8 cellular contexts compared by ENCODE assay signal in the genomic region with DNA sequence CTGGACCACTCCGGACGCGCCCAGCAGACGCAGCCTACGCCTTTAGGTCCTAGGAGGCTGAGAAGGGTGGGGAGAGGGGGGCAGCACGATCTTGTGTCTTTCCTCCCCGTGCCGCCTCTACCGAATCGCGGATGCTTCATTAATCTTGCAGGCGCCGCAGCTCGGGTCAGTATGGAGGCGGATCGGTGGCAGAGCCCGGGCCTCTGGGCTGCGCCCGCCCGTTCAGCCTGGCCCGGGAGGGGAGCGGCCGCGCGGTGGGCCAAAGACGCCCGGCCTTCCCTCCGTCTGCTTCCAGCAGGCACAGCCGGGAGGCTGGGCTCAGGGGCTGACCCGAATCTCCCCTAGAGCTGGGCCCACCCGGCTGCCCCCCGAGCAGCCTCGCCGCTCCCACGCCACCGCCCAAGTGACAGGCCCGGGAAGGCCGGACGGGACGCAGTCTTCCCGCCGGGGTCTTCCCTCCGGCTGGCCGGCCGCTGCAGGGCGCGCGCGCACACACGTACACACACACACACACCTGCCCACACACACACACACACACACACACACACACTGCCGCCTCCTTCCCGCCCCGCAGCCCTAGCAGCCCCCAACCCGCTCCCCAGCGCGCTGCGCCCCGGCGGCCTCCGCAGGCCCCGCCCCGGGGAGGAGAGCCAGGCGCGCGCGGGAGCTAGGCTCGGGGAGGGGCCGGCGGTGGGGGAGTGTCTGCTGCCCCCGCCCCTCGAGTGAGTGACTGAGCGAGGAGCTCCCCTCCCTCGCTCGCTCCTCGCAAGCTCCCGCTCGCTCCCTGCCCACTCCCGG. TPM values are rescaled to one million over a fixed set of nuclear protein-coding genes. Genes with fewer than 3 reads are reported as not detected.
DNase-seq lines count a peak whose midpoint lies in the region; ATAC-seq, FAIRE-seq and TF ChIP-seq lines count a peak whose summit lies in the region.

A gene with protein sequence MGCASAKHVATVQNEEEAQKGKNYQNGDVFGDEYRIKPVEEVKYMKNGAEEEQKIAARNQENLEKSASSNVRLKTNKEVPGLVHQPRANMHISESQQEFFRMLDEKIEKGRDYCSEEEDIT (plus strand): TSS at position 759 of the 798 bp plus-strand sequence. CDS start 90,481 bp downstream, outside the sequence.

- DNase-seq in NCI-H187 (lab: John Stamatoyannopoulos, UW) = peak; percentile 33 to 66
- no peak for DNase-seq in NCI-H187 treated with DMSO at 0.1 percent for 48 hours (lab: John Stamatoyannopoulos, UW)
- DNase-seq in NCI-H2196 (lab: John Stamatoyannopoulos, UW; ENCODE audit: unreplicated experiment) = peak; percentile 63
- peak; percentile 85 for DNase-seq in WTC11 (ENCODE audit: low spot score)
- peak in 58 of 61 donors; percentile 19 to 93 (median 74) for DNase-seq in caudate nucleus (lab: John Stamatoyannopoulos, UW)
- DNase-seq in inferior parietal cortex (ENCODE audit: extremely low spot score) = peak; percentile 77
- peak; percentile 90 for DNase-seq in small intestine

- POLR2A ChIA-PET in WTC11 (lab: Charles Lee) = interaction anchor here (0.7 to 1.5 kb wide), 10 partner anchors 8 to 277 kb away, joined by 3 to 4 read pairs (median 3); no protein-coding TSS in a partner anchor

- WGBS in small intestine, 3 donors = 0 to 1% (median 1%) methylated on average over 48 to 78 of the region's 78 CpGs

- peaks cover 2 to 7% of the 10 kb centered on the region in 2 donors for H3K4me1 ChIP-seq in small intestine (ENCODE audit: control insufficient read depth in 2 of 2, insufficient read depth in 1 of 2, low read depth in 1 of 2, low read length in 1 of 2)

- H3K4me1 Mint-ChIP-seq in WTC11 = peaks cover 67% of the 10 kb centered on the region

- no peaks in the 10 kb centered on the region for H3K9me3 Mint-ChIP-seq in WTC11

- ATAC-seq in HG02981 (IDR thresholded peaks at IDR 0.05; ENCODE audit: unreplicated experiment) (peak; percentile 76), WTC11 (peak; percentile 85)

- no peaks in the 10 kb centered on the region for H3K36me3 Mint-ChIP-seq in WTC11

- H3K27ac ChIP-seq in caudate nucleus (ENCODE audit: low read depth, low read length) (peak within 1 kb of the TSS; percentile 77), small intestine (ENCODE audit: low read depth in 1 of 2, low read length in 1 of 2) (peak within 1 kb of the TSS; percentile 73 to 86)

- no peak for TF ChIP-seq CTCF in WTC11 (IDR thresholded peaks at IDR 0.05)

- no peaks in the 10 kb centered on the region for H3K27me3 ChIP-seq in small intestine (ENCODE audit: control insufficient read depth in 2 of 2, insufficient read depth in 2 of 2, low read length in 2 of 2)

- peak within 1 kb of the TSS; percentile 86 to 94 for H3K4me3 ChIP-seq in small intestine (ENCODE audit: low read depth in 1 of 2, low read length in 2 of 2)

- CTCF ChIA-PET in WTC11 (lab: Charles Lee) = interaction anchor here (0.6 to 3.4 kb wide), 12 partner anchors 65 to 1253 kb away, joined by 3 to 28 read pairs (median 4); no protein-coding TSS in a partner anchor

- no peaks in the 10 kb centered on the region for H3K36me3 ChIP-seq in small intestine (ENCODE audit: control insufficient read depth in 2 of 2, insufficient read depth in 2 of 2, low read length in 2 of 2)

- peak within 1 kb of the TSS; percentile 7; the same call in 1 of the 2 replicates for H3K27ac Mint-ChIP-seq in WTC11

- H3K9me3 ChIP-seq in small intestine (ENCODE audit: control insufficient read depth, low read depth) = no peaks in the 10 kb centered on the region

- no peak for FAIRE-seq in small intestine (lab: Jason Lieb, UNC)

- H3K4me3 Mint-ChIP-seq in WTC11 = peak within 1 kb of the TSS; percentile 95

- H3K27me3 Mint-ChIP-seq in WTC11 (ENCODE audit: low read depth) = peaks cover 9% of the 10 kb centered on the region

TF ChIP-seq in WTC11, 78 proteins besides CTCF, POLR2A, EP300 and RAD21 (continues in another document):
- TF ChIP-seq NR3C1 (CRISPR knock-in tag; conservative IDR thresholded peaks at IDR 0.05; ENCODE audit: low read depth) = no peak
- 0 out of 2 replicates have a peak, but pooled peaks have one; percentile 28 for TF ChIP-seq IRF1 (CRISPR knock-in tag; IDR thresholded peaks at IDR 0.05)
- TF ChIP-seq MYBL2 (CRISPR knock-in tag; IDR thresholded peaks at IDR 0.05) = peak; percentile 66; the same call in 1 of the 2 replicates
- 0 out of 2 replicates have a peak, but pooled peaks have one; percentile 14 for TF ChIP-seq ZNF317 (CRISPR knock-in tag; IDR thresholded peaks at IDR 0.05; ENCODE audit: borderline replicate concordance, low read depth)
- peak; percentile 95 for TF ChIP-seq ZNF423 (CRISPR knock-in tag; IDR thresholded peaks at IDR 0.05)
- TF ChIP-seq KAT7 (CRISPR knock-in tag; IDR thresholded peaks at IDR 0.05; ENCODE audit: borderline replicate concordance) = peak; percentile 21; the same call in 1 of the 2 replicates
- TF ChIP-seq, protein P1, sequence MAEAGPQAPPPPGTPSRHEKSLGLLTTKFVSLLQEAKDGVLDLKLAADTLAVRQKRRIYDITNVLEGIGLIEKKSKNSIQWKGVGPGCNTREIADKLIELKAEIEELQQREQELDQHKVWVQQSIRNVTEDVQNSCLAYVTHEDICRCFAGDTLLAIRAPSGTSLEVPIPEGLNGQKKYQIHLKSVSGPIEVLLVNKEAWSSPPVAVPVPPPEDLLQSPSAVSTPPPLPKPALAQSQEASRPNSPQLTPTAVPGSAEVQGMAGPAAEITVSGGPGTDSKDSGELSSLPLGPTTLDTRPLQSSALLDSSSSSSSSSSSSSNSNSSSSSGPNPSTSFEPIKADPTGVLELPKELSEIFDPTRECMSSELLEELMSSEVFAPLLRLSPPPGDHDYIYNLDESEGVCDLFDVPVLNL (CRISPR knock-in tag; IDR thresholded peaks at IDR 0.05; ENCODE audit: borderline replicate concordance, low read depth) = peak; percentile 79; the same call in 1 of the 2 replicates
- TF ChIP-seq, protein P2, sequence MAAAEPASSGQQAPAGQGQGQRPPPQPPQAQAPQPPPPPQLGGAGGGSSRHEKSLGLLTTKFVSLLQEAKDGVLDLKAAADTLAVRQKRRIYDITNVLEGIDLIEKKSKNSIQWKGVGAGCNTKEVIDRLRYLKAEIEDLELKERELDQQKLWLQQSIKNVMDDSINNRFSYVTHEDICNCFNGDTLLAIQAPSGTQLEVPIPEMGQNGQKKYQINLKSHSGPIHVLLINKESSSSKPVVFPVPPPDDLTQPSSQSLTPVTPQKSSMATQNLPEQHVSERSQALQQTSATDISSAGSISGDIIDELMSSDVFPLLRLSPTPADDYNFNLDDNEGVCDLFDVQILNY (CRISPR knock-in tag; IDR thresholded peaks at IDR 0.05) = peak; percentile 97
- no peak for TF ChIP-seq HMGA2 (CRISPR knock-in tag; IDR thresholded peaks at IDR 0.05)
- TF ChIP-seq TEAD1 (CRISPR knock-in tag; IDR thresholded peaks at IDR 0.05) = peak; percentile 54; the same call in 1 of the 2 replicates
- TF ChIP-seq ZNF232 (CRISPR knock-in tag; IDR thresholded peaks at IDR 0.05) = peak; percentile 56; the same call in 1 of the 2 replicates
- no peak for TF ChIP-seq SOX15 (CRISPR knock-in tag; IDR thresholded peaks at IDR 0.05)
- no peak for TF ChIP-seq OVOL2 (CRISPR knock-in tag; IDR thresholded peaks at IDR 0.05; ENCODE audit: borderline replicate concordance)
- no peak for TF ChIP-seq IRF2 (CRISPR knock-in tag; IDR thresholded peaks at IDR 0.05; ENCODE audit: borderline replicate concordance, low read depth)
- TF ChIP-seq, protein P3, sequence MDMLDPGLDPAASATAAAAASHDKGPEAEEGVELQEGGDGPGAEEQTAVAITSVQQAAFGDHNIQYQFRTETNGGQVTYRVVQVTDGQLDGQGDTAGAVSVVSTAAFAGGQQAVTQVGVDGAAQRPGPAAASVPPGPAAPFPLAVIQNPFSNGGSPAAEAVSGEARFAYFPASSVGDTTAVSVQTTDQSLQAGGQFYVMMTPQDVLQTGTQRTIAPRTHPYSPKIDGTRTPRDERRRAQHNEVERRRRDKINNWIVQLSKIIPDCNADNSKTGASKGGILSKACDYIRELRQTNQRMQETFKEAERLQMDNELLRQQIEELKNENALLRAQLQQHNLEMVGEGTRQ (CRISPR knock-in tag; IDR thresholded peaks at IDR 0.05) = peak; percentile 20; the same call in 1 of the 2 replicates
- TF ChIP-seq SP1 (CRISPR knock-in tag; conservative IDR thresholded peaks at IDR 0.05) = peak; percentile 93
- TF ChIP-seq ZNF281 (CRISPR knock-in tag; IDR thresholded peaks at IDR 0.05) = no peak
- TF ChIP-seq FOXK1 (CRISPR knock-in tag; IDR thresholded peaks at IDR 0.05) = peak; percentile 45; the same call in 1 of the 2 replicates

RNA-seq across cellular contexts. Expression of the gene that starts here (rescaled TPM):
- 20.1 to 28.5 TPM (median 22.9 TPM) in 3 replicates for total RNA-seq in WTC11 (2021)
- 10 to 100 TPM; 36.5 to 60.6 (median 57.3) TPM for polyA plus RNA-seq in small intestine
